Comparison of ENCODE assay signal across 1 cellular context in the genomic region with DNA sequence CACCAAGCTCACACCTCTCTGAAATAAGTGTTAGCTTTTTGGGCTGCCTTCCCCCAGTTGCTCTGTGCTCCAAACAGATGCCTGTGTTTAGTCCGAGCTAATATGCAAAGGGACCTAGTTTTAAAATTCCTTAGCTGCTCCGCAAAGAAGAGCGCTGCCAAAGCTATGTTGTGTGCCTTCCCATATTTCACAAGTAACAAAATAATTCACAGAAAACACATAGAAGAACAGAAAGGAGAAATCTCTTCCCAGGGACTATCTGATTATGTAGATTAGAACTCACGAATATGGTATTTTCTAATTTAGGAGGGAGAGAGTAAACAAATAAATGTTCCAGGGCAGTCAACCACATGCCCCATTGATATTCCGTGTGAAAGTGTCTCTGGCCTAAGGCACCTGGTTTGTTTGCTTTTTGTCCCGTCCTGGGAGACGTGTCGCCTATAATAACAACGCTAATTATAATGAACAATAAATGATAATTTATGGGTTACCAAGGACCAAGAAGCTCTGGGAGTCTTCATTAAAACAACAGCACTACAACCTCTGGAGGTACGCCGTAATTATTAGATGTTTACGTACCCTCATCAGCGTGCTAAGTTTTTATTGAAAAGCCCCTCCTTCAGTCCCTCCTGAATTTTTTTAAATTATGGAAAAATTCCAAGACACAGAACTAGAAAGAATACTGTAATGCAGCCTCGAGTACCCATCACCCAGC.
TF ChIP-seq lines count a peak whose summit lies in the region.

No MANE protein-coding gene starts in this region.

TF ChIP-seq in liver, 16 proteins besides CTCF, POLR2A, EP300 and RAD21 (continued from another document):
- TF ChIP-seq REST (IDR thresholded peaks at IDR 0.05) (no peak), FOXA1 (IDR thresholded peaks at IDR 0.05) (no peak), EGR1 (IDR thresholded peaks at IDR 0.05; ENCODE audit: low read depth in 2 of 2) (no peak), NR2F2 (IDR thresholded peaks at IDR 0.05) (no peak), HNF4G (IDR thresholded peaks at IDR 0.05) (no peak), YY1 (IDR thresholded peaks at IDR 0.05) (no peak)
TF ChIP-seq in liver: peak in this region for 0.
